23 cellular contexts compared by ENCODE assay signal in the genomic region with DNA sequence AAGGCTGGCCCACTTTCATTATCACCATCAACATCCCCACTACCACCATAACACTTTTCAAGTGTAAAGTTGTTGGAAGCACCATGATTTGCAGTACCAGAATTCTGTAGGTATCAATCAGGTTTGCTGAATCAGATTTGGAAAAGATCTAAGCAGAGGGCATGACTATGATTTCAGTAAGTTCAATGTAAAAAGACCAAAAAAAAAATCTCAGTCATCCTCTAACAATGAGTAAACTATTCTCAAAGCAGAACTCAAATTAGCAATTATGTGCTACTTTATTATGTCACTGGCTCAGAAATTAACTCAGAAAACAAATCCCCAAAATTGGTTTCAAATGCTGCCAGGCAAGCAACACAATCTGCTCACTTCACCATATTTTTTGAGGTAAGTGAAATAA.
"Had no signal": no experiment of that assay in that cellular context is flagged by ENCODE, and none has a peak within 500 bp of the region (broad histone marks: within the 10 kb centered on the region; RNA-seq: fewer than 3 reads in every experiment).

No MANE protein-coding gene starts in this region.

- H3K36me3 ChIP-seq: suprapubic skin, uterus had no signal

- H3K4me3 Mint-ChIP-seq: dendritic cell treated with granulocyte-macrophage colony-stimulating factor and Interleukin-4, amounts not matched to agents 40 ng/mL and 50 ng/mL, for 4 days; effector memory CD8-positive, alpha-beta T cell; naive thymus-derived CD4-positive, alpha-beta T cell; nephron progenitor cell; type B pancreatic cell had no signal

- FAIRE-seq: colon had no signal

- H3K9me3 ChIP-seq: esophagus squamous epithelium, psoas muscle, right lobe of liver, spleen, suprapubic skin, thyroid gland, uterus had no signal

- H3K4me3 ChIP-seq: esophagus squamous epithelium, psoas muscle, right lobe of liver, spleen, suprapubic skin, thyroid gland, uterus had no signal

- H3K4me1 ChIP-seq: esophagus squamous epithelium, foreskin keratinocyte, right lobe of liver, spleen, suprapubic skin, thyroid gland, uterus had no signal

- H3K4me1 Mint-ChIP-seq: naive thymus-derived CD4-positive, alpha-beta T cell; nephron progenitor cell had no signal

- H3K27ac Mint-ChIP-seq: dendritic cell treated with granulocyte-macrophage colony-stimulating factor and Interleukin-4, amounts not matched to agents 40 ng/mL and 50 ng/mL, for 4 days; effector memory CD8-positive, alpha-beta T cell; nephron progenitor cell; type B pancreatic cell had no signal

- H3K27me3 ChIP-seq: esophagus squamous epithelium, foreskin keratinocyte, right lobe of liver, spleen, suprapubic skin, thyroid gland, uterus had no signal

- DNase-seq: effector memory CD8-positive, alpha-beta T cell; esophagus squamous epithelium; foreskin keratinocyte; head of caudate nucleus; hippocampal formation; mammary epithelial cell; naive thymus-derived CD4-positive, alpha-beta T cell; nephron progenitor cell; psoas muscle; retina; right lobe of liver; spleen; stimulated activated CD4-positive, alpha-beta T cell treated with anti-CD3 and anti-CD28 coated beads, Interleukin-15, amount 100 ng/mL, for 24 hours; stimulated activated CD4-positive, alpha-beta T cell treated with anti-CD3 and anti-CD28 coated beads, Interleukin-1b, Interleukin-23, amount 100 ng/mL, for 48 hours; stimulated activated CD4-positive, alpha-beta T cell treated with anti-CD3 and anti-CD28 coated beads, Interleukin-4, amount 100 ng/mL, for 24 hours; stimulated activated naive CD4-positive, alpha-beta T cell treated with Interleukin-2 at 50 U/mL for 16 hours; thyroid gland; uterus had no signal

- ATAC-seq: effector memory CD8-positive, alpha-beta T cell; foreskin keratinocyte; left lobe of liver; naive thymus-derived CD4-positive, alpha-beta T cell; psoas muscle; right lobe of liver had no signal

- H3K27me3 Mint-ChIP-seq: dendritic cell treated with granulocyte-macrophage colony-stimulating factor and Interleukin-4, amounts not matched to agents 40 ng/mL and 50 ng/mL, for 4 days; effector memory CD8-positive, alpha-beta T cell; naive thymus-derived CD4-positive, alpha-beta T cell; type B pancreatic cell had no signal

- H3K27ac ChIP-seq: esophagus squamous epithelium, foreskin keratinocyte, psoas muscle, right lobe of liver, spleen, suprapubic skin, thyroid gland, uterus had no signal

- H3K9me3 Mint-ChIP-seq: dendritic cell treated with granulocyte-macrophage colony-stimulating factor and Interleukin-4, amounts not matched to agents 40 ng/mL and 50 ng/mL, for 4 days; effector memory CD8-positive, alpha-beta T cell; naive thymus-derived CD4-positive, alpha-beta T cell; nephron progenitor cell; type B pancreatic cell had no signal
